Comparison of ENCODE assay signal across 1 cellular context in the genomic region with DNA sequence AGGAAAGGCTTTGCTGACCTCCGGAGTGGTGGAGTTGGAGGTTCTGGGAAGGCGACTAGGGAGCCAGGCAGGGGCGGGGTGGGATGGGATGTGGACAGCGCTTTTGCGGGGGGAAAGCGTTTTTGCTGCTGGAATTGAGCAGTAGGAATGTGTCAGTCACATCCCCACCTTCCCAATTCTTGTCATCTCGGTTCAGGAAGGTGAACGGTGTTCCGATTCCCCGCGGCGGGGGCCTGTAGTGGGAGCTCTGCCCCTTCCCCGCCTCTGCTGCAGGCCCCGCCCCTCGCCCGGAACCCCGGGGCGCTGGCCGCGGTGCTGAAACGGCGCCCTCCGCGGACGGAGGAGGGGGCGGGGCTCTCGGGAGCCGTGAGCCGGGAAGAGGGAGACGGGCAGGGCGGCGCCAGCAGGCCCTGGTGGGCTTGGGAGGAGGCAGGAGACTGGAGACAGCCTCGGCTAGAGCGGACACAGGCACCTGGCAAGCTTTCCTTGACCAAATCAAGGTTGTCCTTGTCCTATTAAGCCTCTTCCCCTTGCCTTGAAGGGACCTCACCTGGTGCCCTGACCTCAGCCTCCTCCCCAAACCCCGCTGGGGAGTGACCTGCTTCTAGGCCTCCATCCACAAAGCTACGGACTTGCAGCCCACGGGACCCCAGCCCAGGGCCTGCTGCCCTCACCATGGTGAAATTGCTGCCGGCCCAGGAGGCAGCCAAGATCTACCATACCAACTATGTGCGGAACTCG.
TF ChIP-seq lines count a peak whose summit lies in the region.

LHFPL5 (plus strand) TSS at position 357 of the 741 bp plus-strand sequence; CDS start at position 676, 319 bp downstream.

TF ChIP-seq in HepG2, 621 proteins besides CTCF, POLR2A, EP300 and RAD21 (continued from another document and continues in another):
- TF ChIP-seq EZH2 (conservative IDR thresholded peaks at IDR 0.05; ENCODE audit: low read depth, low read length) (no peak), ZBTB21 (CRISPR knock-in tag; IDR thresholded peaks at IDR 0.05) (peak; percentile 74; the same call in 1 of the 2 replicates), RNF2 (conservative IDR thresholded peaks at IDR 0.05; ENCODE audit: low read depth) (no peak), FOXP1 (IDR thresholded peaks at IDR 0.05) (no peak), FOXP1 (CRISPR knock-in tag; IDR thresholded peaks at IDR 0.05) (0 out of 2 replicates have a peak, but pooled peaks have one; percentile 10), ZNF550 (CRISPR knock-in tag; IDR thresholded peaks at IDR 0.05; ENCODE audit: borderline replicate concordance) (no peak), AGO1 (IDR thresholded peaks at IDR 0.05; ENCODE audit: low read depth, low read length, poor library complexity, severe bottlenecking) (no peak), HNRNPL (IDR thresholded peaks at IDR 0.05; ENCODE audit: low read depth, low read length) (no peak), NKX3-1 (CRISPR knock-in tag; IDR thresholded peaks at IDR 0.05) (peak; percentile 99), ZFY (CRISPR knock-in tag; IDR thresholded peaks at IDR 0.05) (peak; percentile 64), GATAD2A (CRISPR knock-in tag; IDR thresholded peaks at IDR 0.05) (peak; percentile 59; the same call in 1 of the 2 replicates), ZNF766 (CRISPR knock-in tag; IDR thresholded peaks at IDR 0.05; ENCODE audit: borderline replicate concordance) (peak; percentile 99), KAT7 (CRISPR knock-in tag; IDR thresholded peaks at IDR 0.05; ENCODE audit: borderline replicate concordance) (0 out of 2 replicates have a peak, but pooled peaks have one; percentile 51), NFE2 (CRISPR knock-in tag; IDR thresholded peaks at IDR 0.05) (0 out of 2 replicates have a peak, but pooled peaks have one; percentile 31), REPIN1 (CRISPR knock-in tag; IDR thresholded peaks at IDR 0.05; ENCODE audit: borderline replicate concordance, low read depth) (peak; percentile 97), ZNF749 (CRISPR knock-in tag; IDR thresholded peaks at IDR 0.05; ENCODE audit: borderline replicate concordance) (peak; percentile 96; the same call in 1 of the 2 replicates), KDM2A (CRISPR knock-in tag; IDR thresholded peaks at IDR 0.05; ENCODE audit: borderline replicate concordance, low read depth) (peak; percentile 99), SETDB1 (CRISPR knock-in tag; IDR thresholded peaks at IDR 0.05; ENCODE audit: borderline replicate concordance) (no peak), ZNF350 (CRISPR knock-in tag; IDR thresholded peaks at IDR 0.05; ENCODE audit: borderline replicate concordance, low read depth) (peak; percentile 86), HMG20A (CRISPR knock-in tag; IDR thresholded peaks at IDR 0.05; ENCODE audit: borderline replicate concordance) (peak; percentile 50; the same call in 1 of the 2 replicates), ZNF34 (CRISPR knock-in tag; IDR thresholded peaks at IDR 0.05; ENCODE audit: borderline replicate concordance) (no peak), JUND (CRISPR knock-in tag; IDR thresholded peaks at IDR 0.05) (0 out of 2 replicates have a peak, but pooled peaks have one; percentile 26), ZMYM3 (CRISPR knock-in tag; IDR thresholded peaks at IDR 0.05) (no peak), ZNF441 (CRISPR knock-in tag; IDR thresholded peaks at IDR 0.05; ENCODE audit: borderline replicate concordance) (peak; percentile 98), SMARCE1 (IDR thresholded peaks at IDR 0.05; ENCODE audit: borderline replicate concordance) (no peak), TBX2 (CRISPR knock-in tag; IDR thresholded peaks at IDR 0.05; ENCODE audit: borderline replicate concordance) (peak; percentile 96), ZNF501 (CRISPR knock-in tag; IDR thresholded peaks at IDR 0.05) (peak; percentile 99), ZNF207 (IDR thresholded peaks at IDR 0.05; ENCODE audit: borderline replicate concordance) (no peak), TRIM24 (CRISPR knock-in tag; IDR thresholded peaks at IDR 0.05) (no peak), HMGXB3 (CRISPR knock-in tag; IDR thresholded peaks at IDR 0.05; ENCODE audit: borderline replicate concordance) (peak; percentile 96), PCBP2 (optimal IDR thresholded peaks at IDR 0.05; ENCODE audit: low read depth, low read length, poor library complexity, severe bottlenecking) (no peak), ZNF644 (CRISPR knock-in tag; IDR thresholded peaks at IDR 0.05; ENCODE audit: low read depth) (0 out of 2 replicates have a peak, but pooled peaks have one; percentile 78), ZBTB38 (CRISPR knock-in tag; IDR thresholded peaks at IDR 0.05) (peak; percentile 95), TERF1 (CRISPR knock-in tag; IDR thresholded peaks at IDR 0.05) (peak; percentile 92; the same call in 1 of the 2 replicates), SOX5 (CRISPR knock-in tag; IDR thresholded peaks at IDR 0.05; ENCODE audit: borderline replicate concordance) (peak; percentile 83), SRSF4 (IDR thresholded peaks at IDR 0.05; ENCODE audit: low read depth, low read length, poor library complexity, severe bottlenecking) (no peak)
- TF ChIP-seq, protein P1, sequence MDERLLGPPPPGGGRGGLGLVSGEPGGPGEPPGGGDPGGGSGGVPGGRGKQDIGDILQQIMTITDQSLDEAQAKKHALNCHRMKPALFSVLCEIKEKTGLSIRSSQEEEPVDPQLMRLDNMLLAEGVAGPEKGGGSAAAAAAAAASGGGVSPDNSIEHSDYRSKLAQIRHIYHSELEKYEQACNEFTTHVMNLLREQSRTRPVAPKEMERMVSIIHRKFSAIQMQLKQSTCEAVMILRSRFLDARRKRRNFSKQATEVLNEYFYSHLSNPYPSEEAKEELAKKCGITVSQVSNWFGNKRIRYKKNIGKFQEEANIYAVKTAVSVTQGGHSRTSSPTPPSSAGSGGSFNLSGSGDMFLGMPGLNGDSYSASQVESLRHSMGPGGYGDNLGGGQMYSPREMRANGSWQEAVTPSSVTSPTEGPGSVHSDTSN (CRISPR knock-in tag; IDR thresholded peaks at IDR 0.05) = no peak
- TF ChIP-seq, protein P2, sequence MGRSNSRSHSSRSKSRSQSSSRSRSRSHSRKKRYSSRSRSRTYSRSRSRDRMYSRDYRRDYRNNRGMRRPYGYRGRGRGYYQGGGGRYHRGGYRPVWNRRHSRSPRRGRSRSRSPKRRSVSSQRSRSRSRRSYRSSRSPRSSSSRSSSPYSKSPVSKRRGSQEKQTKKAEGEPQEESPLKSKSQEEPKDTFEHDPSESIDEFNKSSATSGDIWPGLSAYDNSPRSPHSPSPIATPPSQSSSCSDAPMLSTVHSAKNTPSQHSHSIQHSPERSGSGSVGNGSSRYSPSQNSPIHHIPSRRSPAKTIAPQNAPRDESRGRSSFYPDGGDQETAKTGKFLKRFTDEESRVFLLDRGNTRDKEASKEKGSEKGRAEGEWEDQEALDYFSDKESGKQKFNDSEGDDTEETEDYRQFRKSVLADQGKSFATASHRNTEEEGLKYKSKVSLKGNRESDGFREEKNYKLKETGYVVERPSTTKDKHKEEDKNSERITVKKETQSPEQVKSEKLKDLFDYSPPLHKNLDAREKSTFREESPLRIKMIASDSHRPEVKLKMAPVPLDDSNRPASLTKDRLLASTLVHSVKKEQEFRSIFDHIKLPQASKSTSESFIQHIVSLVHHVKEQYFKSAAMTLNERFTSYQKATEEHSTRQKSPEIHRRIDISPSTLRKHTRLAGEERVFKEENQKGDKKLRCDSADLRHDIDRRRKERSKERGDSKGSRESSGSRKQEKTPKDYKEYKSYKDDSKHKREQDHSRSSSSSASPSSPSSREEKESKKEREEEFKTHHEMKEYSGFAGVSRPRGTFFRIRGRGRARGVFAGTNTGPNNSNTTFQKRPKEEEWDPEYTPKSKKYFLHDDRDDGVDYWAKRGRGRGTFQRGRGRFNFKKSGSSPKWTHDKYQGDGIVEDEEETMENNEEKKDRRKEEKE (IDR thresholded peaks at IDR 0.05) = no peak
- TF ChIP-seq, protein P3, sequence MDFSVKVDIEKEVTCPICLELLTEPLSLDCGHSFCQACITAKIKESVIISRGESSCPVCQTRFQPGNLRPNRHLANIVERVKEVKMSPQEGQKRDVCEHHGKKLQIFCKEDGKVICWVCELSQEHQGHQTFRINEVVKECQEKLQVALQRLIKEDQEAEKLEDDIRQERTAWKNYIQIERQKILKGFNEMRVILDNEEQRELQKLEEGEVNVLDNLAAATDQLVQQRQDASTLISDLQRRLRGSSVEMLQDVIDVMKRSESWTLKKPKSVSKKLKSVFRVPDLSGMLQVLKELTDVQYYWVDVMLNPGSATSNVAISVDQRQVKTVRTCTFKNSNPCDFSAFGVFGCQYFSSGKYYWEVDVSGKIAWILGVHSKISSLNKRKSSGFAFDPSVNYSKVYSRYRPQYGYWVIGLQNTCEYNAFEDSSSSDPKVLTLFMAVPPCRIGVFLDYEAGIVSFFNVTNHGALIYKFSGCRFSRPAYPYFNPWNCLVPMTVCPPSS (IDR thresholded peaks at IDR 0.05) = no peak
- TF ChIP-seq, protein P4, sequence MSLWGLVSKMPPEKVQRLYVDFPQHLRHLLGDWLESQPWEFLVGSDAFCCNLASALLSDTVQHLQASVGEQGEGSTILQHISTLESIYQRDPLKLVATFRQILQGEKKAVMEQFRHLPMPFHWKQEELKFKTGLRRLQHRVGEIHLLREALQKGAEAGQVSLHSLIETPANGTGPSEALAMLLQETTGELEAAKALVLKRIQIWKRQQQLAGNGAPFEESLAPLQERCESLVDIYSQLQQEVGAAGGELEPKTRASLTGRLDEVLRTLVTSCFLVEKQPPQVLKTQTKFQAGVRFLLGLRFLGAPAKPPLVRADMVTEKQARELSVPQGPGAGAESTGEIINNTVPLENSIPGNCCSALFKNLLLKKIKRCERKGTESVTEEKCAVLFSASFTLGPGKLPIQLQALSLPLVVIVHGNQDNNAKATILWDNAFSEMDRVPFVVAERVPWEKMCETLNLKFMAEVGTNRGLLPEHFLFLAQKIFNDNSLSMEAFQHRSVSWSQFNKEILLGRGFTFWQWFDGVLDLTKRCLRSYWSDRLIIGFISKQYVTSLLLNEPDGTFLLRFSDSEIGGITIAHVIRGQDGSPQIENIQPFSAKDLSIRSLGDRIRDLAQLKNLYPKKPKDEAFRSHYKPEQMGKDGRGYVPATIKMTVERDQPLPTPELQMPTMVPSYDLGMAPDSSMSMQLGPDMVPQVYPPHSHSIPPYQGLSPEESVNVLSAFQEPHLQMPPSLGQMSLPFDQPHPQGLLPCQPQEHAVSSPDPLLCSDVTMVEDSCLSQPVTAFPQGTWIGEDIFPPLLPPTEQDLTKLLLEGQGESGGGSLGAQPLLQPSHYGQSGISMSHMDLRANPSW (CRISPR knock-in tag; IDR thresholded peaks at IDR 0.05; ENCODE audit: borderline replicate concordance) = no peak
- TF ChIP-seq, protein P5, sequence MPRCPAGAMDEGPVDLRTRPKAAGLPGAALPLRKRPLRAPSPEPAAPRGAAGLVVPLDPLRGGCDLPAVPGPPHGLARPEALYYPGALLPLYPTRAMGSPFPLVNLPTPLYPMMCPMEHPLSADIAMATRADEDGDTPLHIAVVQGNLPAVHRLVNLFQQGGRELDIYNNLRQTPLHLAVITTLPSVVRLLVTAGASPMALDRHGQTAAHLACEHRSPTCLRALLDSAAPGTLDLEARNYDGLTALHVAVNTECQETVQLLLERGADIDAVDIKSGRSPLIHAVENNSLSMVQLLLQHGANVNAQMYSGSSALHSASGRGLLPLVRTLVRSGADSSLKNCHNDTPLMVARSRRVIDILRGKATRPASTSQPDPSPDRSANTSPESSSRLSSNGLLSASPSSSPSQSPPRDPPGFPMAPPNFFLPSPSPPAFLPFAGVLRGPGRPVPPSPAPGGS (CRISPR knock-in tag; IDR thresholded peaks at IDR 0.05) = peak; percentile 99
- TF ChIP-seq, protein P6, sequence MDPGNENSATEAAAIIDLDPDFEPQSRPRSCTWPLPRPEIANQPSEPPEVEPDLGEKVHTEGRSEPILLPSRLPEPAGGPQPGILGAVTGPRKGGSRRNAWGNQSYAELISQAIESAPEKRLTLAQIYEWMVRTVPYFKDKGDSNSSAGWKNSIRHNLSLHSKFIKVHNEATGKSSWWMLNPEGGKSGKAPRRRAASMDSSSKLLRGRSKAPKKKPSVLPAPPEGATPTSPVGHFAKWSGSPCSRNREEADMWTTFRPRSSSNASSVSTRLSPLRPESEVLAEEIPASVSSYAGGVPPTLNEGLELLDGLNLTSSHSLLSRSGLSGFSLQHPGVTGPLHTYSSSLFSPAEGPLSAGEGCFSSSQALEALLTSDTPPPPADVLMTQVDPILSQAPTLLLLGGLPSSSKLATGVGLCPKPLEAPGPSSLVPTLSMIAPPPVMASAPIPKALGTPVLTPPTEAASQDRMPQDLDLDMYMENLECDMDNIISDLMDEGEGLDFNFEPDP (CRISPR knock-in tag; conservative IDR thresholded peaks at IDR 0.05) = peak; percentile 99
